In the genomic region with DNA sequence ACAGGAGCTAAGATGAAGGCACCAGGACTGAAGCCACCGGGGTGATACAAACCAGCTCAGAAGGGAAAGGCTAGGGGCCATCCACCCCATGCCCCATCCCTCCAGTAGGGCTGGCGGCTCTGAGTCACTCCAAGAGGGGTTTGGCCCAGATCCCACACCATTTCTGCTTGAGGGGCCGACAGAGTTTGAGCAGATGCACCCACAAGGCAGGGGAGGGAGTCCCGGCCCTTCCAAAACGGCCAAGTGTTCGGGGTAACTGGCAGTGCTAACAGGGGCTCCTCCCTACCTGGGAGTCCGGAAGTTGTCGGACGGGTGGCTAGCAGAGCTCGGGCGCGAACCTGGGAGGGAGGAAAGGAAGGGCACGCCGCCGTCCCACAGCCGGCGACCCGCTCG, we compare ENCODE assay signal across 2 cellular contexts.
A peak's percentile ranks its signal among the peaks of the same experiment; 100 is the strongest.
TF ChIP-seq lines count a peak whose summit lies in the region.

No MANE protein-coding gene starts in this region.

TF ChIP-seq in HEK293, 187 proteins besides CTCF, POLR2A, EP300 and RAD21 (continued from another document):
- 0 out of 2 replicates have a peak, but pooled peaks have one; percentile 26 for TF ChIP-seq ZXDB (tag by site-specific recombination; IDR thresholded peaks at IDR 0.05)
- TF ChIP-seq GLI4 (tag by site-specific recombination; IDR thresholded peaks at IDR 0.05) = no peak
- TF ChIP-seq, protein P1, sequence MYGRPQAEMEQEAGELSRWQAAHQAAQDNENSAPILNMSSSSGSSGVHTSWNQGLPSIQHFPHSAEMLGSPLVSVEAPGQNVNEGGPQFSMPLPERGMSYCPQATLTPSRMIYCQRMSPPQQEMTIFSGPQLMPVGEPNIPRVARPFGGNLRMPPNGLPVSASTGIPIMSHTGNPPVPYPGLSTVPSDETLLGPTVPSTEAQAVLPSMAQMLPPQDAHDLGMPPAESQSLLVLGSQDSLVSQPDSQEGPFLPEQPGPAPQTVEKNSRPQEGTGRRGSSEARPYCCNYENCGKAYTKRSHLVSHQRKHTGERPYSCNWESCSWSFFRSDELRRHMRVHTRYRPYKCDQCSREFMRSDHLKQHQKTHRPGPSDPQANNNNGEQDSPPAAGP (tag by site-specific recombination; IDR thresholded peaks at IDR 0.05) = 0 out of 2 replicates have a peak, but pooled peaks have one; percentile 44
- TF ChIP-seq ZNF76 (tag by site-specific recombination; IDR thresholded peaks at IDR 0.05; ENCODE audit: borderline replicate concordance, low read depth) = no peak
- TF ChIP-seq, protein P2, sequence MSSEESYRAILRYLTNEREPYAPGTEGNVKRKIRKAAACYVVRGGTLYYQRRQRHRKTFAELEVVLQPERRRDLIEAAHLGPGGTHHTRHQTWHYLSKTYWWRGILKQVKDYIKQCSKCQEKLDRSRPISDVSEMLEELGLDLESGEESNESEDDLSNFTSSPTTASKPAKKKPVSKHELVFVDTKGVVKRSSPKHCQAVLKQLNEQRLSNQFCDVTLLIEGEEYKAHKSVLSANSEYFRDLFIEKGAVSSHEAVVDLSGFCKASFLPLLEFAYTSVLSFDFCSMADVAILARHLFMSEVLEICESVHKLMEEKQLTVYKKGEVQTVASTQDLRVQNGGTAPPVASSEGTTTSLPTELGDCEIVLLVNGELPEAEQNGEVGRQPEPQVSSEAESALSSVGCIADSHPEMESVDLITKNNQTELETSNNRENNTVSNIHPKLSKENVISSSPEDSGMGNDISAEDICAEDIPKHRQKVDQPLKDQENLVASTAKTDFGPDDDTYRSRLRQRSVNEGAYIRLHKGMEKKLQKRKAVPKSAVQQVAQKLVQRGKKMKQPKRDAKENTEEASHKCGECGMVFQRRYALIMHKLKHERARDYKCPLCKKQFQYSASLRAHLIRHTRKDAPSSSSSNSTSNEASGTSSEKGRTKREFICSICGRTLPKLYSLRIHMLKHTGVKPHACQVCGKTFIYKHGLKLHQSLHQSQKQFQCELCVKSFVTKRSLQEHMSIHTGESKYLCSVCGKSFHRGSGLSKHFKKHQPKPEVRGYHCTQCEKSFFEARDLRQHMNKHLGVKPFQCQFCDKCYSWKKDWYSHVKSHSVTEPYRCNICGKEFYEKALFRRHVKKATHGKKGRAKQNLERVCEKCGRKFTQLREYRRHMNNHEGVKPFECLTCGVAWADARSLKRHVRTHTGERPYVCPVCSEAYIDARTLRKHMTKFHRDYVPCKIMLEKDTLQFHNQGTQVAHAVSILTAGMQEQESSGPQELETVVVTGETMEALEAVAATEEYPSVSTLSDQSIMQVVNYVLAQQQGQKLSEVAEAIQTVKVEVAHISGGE (tag by site-specific recombination; conservative IDR thresholded peaks at IDR 0.05; ENCODE audit: low read depth) = 0 out of 2 replicates have a peak, but pooled peaks have one; percentile 21

TF ChIP-seq in K562, 482 proteins besides CTCF, POLR2A, EP300 and RAD21 (continued from another document and continues in another):
- TF ChIP-seq, protein P3, sequence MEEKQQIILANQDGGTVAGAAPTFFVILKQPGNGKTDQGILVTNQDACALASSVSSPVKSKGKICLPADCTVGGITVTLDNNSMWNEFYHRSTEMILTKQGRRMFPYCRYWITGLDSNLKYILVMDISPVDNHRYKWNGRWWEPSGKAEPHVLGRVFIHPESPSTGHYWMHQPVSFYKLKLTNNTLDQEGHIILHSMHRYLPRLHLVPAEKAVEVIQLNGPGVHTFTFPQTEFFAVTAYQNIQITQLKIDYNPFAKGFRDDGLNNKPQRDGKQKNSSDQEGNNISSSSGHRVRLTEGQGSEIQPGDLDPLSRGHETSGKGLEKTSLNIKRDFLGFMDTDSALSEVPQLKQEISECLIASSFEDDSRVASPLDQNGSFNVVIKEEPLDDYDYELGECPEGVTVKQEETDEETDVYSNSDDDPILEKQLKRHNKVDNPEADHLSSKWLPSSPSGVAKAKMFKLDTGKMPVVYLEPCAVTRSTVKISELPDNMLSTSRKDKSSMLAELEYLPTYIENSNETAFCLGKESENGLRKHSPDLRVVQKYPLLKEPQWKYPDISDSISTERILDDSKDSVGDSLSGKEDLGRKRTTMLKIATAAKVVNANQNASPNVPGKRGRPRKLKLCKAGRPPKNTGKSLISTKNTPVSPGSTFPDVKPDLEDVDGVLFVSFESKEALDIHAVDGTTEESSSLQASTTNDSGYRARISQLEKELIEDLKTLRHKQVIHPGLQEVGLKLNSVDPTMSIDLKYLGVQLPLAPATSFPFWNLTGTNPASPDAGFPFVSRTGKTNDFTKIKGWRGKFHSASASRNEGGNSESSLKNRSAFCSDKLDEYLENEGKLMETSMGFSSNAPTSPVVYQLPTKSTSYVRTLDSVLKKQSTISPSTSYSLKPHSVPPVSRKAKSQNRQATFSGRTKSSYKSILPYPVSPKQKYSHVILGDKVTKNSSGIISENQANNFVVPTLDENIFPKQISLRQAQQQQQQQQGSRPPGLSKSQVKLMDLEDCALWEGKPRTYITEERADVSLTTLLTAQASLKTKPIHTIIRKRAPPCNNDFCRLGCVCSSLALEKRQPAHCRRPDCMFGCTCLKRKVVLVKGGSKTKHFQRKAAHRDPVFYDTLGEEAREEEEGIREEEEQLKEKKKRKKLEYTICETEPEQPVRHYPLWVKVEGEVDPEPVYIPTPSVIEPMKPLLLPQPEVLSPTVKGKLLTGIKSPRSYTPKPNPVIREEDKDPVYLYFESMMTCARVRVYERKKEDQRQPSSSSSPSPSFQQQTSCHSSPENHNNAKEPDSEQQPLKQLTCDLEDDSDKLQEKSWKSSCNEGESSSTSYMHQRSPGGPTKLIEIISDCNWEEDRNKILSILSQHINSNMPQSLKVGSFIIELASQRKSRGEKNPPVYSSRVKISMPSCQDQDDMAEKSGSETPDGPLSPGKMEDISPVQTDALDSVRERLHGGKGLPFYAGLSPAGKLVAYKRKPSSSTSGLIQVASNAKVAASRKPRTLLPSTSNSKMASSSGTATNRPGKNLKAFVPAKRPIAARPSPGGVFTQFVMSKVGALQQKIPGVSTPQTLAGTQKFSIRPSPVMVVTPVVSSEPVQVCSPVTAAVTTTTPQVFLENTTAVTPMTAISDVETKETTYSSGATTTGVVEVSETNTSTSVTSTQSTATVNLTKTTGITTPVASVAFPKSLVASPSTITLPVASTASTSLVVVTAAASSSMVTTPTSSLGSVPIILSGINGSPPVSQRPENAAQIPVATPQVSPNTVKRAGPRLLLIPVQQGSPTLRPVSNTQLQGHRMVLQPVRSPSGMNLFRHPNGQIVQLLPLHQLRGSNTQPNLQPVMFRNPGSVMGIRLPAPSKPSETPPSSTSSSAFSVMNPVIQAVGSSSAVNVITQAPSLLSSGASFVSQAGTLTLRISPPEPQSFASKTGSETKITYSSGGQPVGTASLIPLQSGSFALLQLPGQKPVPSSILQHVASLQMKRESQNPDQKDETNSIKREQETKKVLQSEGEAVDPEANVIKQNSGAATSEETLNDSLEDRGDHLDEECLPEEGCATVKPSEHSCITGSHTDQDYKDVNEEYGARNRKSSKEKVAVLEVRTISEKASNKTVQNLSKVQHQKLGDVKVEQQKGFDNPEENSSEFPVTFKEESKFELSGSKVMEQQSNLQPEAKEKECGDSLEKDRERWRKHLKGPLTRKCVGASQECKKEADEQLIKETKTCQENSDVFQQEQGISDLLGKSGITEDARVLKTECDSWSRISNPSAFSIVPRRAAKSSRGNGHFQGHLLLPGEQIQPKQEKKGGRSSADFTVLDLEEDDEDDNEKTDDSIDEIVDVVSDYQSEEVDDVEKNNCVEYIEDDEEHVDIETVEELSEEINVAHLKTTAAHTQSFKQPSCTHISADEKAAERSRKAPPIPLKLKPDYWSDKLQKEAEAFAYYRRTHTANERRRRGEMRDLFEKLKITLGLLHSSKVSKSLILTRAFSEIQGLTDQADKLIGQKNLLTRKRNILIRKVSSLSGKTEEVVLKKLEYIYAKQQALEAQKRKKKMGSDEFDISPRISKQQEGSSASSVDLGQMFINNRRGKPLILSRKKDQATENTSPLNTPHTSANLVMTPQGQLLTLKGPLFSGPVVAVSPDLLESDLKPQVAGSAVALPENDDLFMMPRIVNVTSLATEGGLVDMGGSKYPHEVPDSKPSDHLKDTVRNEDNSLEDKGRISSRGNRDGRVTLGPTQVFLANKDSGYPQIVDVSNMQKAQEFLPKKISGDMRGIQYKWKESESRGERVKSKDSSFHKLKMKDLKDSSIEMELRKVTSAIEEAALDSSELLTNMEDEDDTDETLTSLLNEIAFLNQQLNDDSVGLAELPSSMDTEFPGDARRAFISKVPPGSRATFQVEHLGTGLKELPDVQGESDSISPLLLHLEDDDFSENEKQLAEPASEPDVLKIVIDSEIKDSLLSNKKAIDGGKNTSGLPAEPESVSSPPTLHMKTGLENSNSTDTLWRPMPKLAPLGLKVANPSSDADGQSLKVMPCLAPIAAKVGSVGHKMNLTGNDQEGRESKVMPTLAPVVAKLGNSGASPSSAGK (IDR thresholded peaks at IDR 0.05) = no peak
- TF ChIP-seq BRF1 (IDR thresholded peaks at IDR 0.05; ENCODE audit: borderline replicate concordance, extremely low read depth, insufficient read length) (no peak), RBM22 (IDR thresholded peaks at IDR 0.05; ENCODE audit: low read depth, low read length, poor library complexity, severe bottlenecking) (no peak), ZNF146 (CRISPR knock-in tag; IDR thresholded peaks at IDR 0.05; ENCODE audit: unreplicated experiment) (no peak), CBX8 (IDR thresholded peaks at IDR 0.05; ENCODE audit: borderline replicate concordance, extremely low read depth, low read depth, low read length, poor library complexity, severe bottlenecking) (no peak), ZNF431 (CRISPR knock-in tag; IDR thresholded peaks at IDR 0.05) (no peak), GTF2A2 (tag; IDR thresholded peaks at IDR 0.05) (no peak), ASH1L (IDR thresholded peaks at IDR 0.05; ENCODE audit: borderline replicate concordance, low read depth, partially characterized antibody) (no peak), ZFPM2 (CRISPR knock-in tag; IDR thresholded peaks at IDR 0.05) (no peak), ZNF644 (tag; IDR thresholded peaks at IDR 0.05; ENCODE audit: low read depth) (no peak), SRF (CRISPR knock-in tag; IDR thresholded peaks at IDR 0.05) (no peak), CHD1 (IDR thresholded peaks at IDR 0.05; ENCODE audit: low read length) (no peak), PTBP1 (IDR thresholded peaks at IDR 0.05; ENCODE audit: low read depth, low read length) (no peak), MTA2 (IDR thresholded peaks at IDR 0.05; ENCODE audit: low read depth) (no peak)
- TF ChIP-seq, protein P4, sequence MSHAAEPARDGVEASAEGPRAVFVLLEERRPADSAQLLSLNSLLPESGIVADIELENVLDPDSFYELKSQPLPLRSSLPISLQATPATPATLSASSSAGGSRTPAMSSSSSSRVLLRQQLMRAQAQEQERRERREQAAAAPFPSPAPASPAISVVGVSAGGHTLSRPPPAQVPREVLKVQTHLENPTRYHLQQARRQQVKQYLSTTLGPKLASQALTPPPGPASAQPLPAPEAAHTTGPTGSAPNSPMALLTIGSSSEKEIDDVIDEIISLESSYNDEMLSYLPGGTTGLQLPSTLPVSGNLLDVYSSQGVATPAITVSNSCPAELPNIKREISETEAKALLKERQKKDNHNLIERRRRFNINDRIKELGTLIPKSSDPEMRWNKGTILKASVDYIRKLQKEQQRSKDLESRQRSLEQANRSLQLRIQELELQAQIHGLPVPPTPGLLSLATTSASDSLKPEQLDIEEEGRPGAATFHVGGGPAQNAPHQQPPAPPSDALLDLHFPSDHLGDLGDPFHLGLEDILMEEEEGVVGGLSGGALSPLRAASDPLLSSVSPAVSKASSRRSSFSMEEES (CRISPR knock-in tag; IDR thresholded peaks at IDR 0.05) = no peak
- TF ChIP-seq, protein P5, sequence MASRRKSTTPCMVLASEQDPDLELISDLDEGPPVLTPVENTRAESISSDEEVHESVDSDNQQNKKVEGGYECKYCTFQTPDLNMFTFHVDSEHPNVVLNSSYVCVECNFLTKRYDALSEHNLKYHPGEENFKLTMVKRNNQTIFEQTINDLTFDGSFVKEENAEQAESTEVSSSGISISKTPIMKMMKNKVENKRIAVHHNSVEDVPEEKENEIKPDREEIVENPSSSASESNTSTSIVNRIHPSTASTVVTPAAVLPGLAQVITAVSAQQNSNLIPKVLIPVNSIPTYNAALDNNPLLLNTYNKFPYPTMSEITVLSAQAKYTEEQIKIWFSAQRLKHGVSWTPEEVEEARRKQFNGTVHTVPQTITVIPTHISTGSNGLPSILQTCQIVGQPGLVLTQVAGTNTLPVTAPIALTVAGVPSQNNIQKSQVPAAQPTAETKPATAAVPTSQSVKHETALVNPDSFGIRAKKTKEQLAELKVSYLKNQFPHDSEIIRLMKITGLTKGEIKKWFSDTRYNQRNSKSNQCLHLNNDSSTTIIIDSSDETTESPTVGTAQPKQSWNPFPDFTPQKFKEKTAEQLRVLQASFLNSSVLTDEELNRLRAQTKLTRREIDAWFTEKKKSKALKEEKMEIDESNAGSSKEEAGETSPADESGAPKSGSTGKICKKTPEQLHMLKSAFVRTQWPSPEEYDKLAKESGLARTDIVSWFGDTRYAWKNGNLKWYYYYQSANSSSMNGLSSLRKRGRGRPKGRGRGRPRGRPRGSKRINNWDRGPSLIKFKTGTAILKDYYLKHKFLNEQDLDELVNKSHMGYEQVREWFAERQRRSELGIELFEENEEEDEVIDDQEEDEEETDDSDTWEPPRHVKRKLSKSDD (conservative IDR thresholded peaks at IDR 0.05; ENCODE audit: low read length) = no peak
- TF ChIP-seq, protein P6, sequence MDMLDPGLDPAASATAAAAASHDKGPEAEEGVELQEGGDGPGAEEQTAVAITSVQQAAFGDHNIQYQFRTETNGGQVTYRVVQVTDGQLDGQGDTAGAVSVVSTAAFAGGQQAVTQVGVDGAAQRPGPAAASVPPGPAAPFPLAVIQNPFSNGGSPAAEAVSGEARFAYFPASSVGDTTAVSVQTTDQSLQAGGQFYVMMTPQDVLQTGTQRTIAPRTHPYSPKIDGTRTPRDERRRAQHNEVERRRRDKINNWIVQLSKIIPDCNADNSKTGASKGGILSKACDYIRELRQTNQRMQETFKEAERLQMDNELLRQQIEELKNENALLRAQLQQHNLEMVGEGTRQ (CRISPR knock-in tag; IDR thresholded peaks at IDR 0.05) = no peak
- TF ChIP-seq, protein P7, sequence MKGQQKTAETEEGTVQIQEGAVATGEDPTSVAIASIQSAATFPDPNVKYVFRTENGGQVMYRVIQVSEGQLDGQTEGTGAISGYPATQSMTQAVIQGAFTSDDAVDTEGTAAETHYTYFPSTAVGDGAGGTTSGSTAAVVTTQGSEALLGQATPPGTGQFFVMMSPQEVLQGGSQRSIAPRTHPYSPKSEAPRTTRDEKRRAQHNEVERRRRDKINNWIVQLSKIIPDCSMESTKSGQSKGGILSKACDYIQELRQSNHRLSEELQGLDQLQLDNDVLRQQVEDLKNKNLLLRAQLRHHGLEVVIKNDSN (CRISPR knock-in tag; IDR thresholded peaks at IDR 0.05) = no peak
